In the genomic region with DNA sequence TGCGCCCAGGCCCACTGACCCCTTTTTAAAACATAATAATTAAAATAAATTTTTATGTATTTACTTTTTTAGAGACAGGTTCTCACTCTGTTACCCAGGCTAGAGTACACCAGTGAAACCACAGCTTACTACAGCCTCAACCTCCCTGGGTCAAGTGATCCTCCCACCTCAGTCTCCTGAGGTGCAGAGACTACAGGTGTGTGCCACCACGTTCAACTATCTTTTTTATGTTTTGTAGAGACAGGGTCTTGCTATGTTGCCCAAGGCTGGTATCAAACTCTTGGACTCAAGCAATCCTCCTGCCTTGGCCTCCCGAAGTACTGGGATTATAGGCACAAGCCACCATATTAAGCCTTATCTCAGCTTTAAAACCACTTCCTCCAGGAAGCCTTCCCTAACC, we compare ENCODE assay signal across 4 cellular contexts.
TF ChIP-seq lines count a peak whose summit lies in the region.

No MANE protein-coding gene starts in this region.

TF ChIP-seq in A549, 52 proteins besides CTCF, POLR2A, EP300 and RAD21 (continued from another document):
- no peak for TF ChIP-seq ELK1 (IDR thresholded peaks at IDR 0.05; ENCODE audit: low read depth, low read length)
- no peak for TF ChIP-seq HEYL (CRISPR knock-in tag; IDR thresholded peaks at IDR 0.05)
- no peak for TF ChIP-seq CBX8 (IDR thresholded peaks at IDR 0.05)
- no peak for TF ChIP-seq EHMT2 (IDR thresholded peaks at IDR 0.05; ENCODE audit: low read depth)
- TF ChIP-seq JUN (IDR thresholded peaks at IDR 0.05) = no peak
- TF ChIP-seq MAFK (IDR thresholded peaks at IDR 0.05; ENCODE audit: partially characterized antibody) = no peak

TF ChIP-seq in WTC11, 78 proteins besides CTCF, POLR2A, EP300 and RAD21 (continued from another document and continues in another):
- TF ChIP-seq HMGXB4 (CRISPR knock-in tag; IDR thresholded peaks at IDR 0.05) (no peak), ZBTB43 (CRISPR knock-in tag; IDR thresholded peaks at IDR 0.05) (no peak), CDX4 (CRISPR knock-in tag; IDR thresholded peaks at IDR 0.05; ENCODE audit: borderline replicate concordance) (no peak), ZNF138 (CRISPR knock-in tag; conservative IDR thresholded peaks at IDR 0.05) (no peak), EMX1 (CRISPR knock-in tag; IDR thresholded peaks at IDR 0.05) (no peak)
- TF ChIP-seq, protein P1, sequence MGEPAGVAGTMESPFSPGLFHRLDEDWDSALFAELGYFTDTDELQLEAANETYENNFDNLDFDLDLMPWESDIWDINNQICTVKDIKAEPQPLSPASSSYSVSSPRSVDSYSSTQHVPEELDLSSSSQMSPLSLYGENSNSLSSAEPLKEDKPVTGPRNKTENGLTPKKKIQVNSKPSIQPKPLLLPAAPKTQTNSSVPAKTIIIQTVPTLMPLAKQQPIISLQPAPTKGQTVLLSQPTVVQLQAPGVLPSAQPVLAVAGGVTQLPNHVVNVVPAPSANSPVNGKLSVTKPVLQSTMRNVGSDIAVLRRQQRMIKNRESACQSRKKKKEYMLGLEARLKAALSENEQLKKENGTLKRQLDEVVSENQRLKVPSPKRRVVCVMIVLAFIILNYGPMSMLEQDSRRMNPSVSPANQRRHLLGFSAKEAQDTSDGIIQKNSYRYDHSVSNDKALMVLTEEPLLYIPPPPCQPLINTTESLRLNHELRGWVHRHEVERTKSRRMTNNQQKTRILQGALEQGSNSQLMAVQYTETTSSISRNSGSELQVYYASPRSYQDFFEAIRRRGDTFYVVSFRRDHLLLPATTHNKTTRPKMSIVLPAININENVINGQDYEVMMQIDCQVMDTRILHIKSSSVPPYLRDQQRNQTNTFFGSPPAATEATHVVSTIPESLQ (CRISPR knock-in tag; IDR thresholded peaks at IDR 0.05) = no peak

TF ChIP-seq in HepG2, 621 proteins besides CTCF, POLR2A, EP300 and RAD21 (continued from another document):
- TF ChIP-seq, protein P2, sequence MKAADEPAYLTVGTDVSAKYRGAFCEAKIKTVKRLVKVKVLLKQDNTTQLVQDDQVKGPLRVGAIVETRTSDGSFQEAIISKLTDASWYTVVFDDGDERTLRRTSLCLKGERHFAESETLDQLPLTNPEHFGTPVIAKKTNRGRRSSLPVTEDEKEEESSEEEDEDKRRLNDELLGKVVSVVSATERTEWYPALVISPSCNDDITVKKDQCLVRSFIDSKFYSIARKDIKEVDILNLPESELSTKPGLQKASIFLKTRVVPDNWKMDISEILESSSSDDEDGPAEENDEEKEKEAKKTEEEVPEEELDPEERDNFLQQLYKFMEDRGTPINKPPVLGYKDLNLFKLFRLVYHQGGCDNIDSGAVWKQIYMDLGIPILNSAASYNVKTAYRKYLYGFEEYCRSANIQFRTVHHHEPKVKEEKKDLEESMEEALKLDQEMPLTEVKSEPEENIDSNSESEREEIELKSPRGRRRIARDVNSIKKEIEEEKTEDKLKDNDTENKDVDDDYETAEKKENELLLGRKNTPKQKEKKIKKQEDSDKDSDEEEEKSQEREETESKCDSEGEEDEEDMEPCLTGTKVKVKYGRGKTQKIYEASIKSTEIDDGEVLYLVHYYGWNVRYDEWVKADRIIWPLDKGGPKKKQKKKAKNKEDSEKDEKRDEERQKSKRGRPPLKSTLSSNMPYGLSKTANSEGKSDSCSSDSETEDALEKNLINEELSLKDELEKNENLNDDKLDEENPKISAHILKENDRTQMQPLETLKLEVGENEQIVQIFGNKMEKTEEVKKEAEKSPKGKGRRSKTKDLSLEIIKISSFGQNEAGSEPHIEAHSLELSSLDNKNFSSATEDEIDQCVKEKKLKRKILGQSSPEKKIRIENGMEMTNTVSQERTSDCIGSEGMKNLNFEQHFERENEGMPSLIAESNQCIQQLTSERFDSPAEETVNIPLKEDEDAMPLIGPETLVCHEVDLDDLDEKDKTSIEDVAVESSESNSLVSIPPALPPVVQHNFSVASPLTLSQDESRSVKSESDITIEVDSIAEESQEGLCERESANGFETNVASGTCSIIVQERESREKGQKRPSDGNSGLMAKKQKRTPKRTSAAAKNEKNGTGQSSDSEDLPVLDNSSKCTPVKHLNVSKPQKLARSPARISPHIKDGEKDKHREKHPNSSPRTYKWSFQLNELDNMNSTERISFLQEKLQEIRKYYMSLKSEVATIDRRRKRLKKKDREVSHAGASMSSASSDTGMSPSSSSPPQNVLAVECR (CRISPR knock-in tag; IDR thresholded peaks at IDR 0.05; ENCODE audit: borderline replicate concordance) = 0 out of 2 replicates have a peak, but pooled peaks have one; percentile 20
- TF ChIP-seq ZNF33B (CRISPR knock-in tag; IDR thresholded peaks at IDR 0.05) = 0 out of 2 replicates have a peak, but pooled peaks have one; percentile 47
- no peak for TF ChIP-seq POLR2G (IDR thresholded peaks at IDR 0.05; ENCODE audit: low read depth, low read length)
- TF ChIP-seq ZNF382 (CRISPR knock-in tag; IDR thresholded peaks at IDR 0.05; ENCODE audit: borderline replicate concordance) = no peak
- no peak for TF ChIP-seq XBP1 (CRISPR knock-in tag; IDR thresholded peaks at IDR 0.05)
- TF ChIP-seq ZNF274 (CRISPR knock-in tag; IDR thresholded peaks at IDR 0.05) = 0 out of 2 replicates have a peak, but pooled peaks have one; percentile 14
- TF ChIP-seq ZBTB7B (CRISPR knock-in tag; IDR thresholded peaks at IDR 0.05) = no peak
- peak; percentile 52; the same call in 1 of the 2 replicates for TF ChIP-seq ZNF547 (CRISPR knock-in tag; IDR thresholded peaks at IDR 0.05)
- no peak for TF ChIP-seq REPIN1 (CRISPR knock-in tag; IDR thresholded peaks at IDR 0.05; ENCODE audit: borderline replicate concordance, low read depth)
- no peak for TF ChIP-seq FOXA1 (IDR thresholded peaks at IDR 0.05)
- TF ChIP-seq FOXA1 (CRISPR knock-in tag; IDR thresholded peaks at IDR 0.05) = no peak
- TF ChIP-seq USF2 (IDR thresholded peaks at IDR 0.05; ENCODE audit: low read depth, low read length) = no peak
- no peak for TF ChIP-seq USF2 (CRISPR knock-in tag; IDR thresholded peaks at IDR 0.05; ENCODE audit: borderline replicate concordance)
- TF ChIP-seq ZNF337 (CRISPR knock-in tag; IDR thresholded peaks at IDR 0.05; ENCODE audit: borderline replicate concordance, low read depth) = 0 out of 2 replicates have a peak, but pooled peaks have one; percentile 32
- TF ChIP-seq TBX2 (CRISPR knock-in tag; IDR thresholded peaks at IDR 0.05; ENCODE audit: borderline replicate concordance) = 0 out of 2 replicates have a peak, but pooled peaks have one; percentile 20
- TF ChIP-seq YEATS4 (CRISPR knock-in tag; IDR thresholded peaks at IDR 0.05; ENCODE audit: borderline replicate concordance) = no peak
- no peak for TF ChIP-seq ZNF850 (CRISPR knock-in tag; conservative IDR thresholded peaks at IDR 0.05)
- TF ChIP-seq, protein P3, sequence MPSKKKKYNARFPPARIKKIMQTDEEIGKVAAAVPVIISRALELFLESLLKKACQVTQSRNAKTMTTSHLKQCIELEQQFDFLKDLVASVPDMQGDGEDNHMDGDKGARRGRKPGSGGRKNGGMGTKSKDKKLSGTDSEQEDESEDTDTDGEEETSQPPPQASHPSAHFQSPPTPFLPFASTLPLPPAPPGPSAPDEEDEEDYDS (CRISPR knock-in tag; IDR thresholded peaks at IDR 0.05) = no peak
- TF ChIP-seq ZNF775 (CRISPR knock-in tag; IDR thresholded peaks at IDR 0.05; ENCODE audit: borderline replicate concordance) = no peak
- no peak for TF ChIP-seq ZNF350 (CRISPR knock-in tag; IDR thresholded peaks at IDR 0.05; ENCODE audit: borderline replicate concordance, low read depth)
- no peak for TF ChIP-seq ZMYM4 (CRISPR knock-in tag; IDR thresholded peaks at IDR 0.05)

TF ChIP-seq in GM23338, 12 proteins besides CTCF, POLR2A, EP300 and RAD21 (continued from another document):
- TF ChIP-seq REST (IDR thresholded peaks at IDR 0.05; ENCODE audit: unreplicated experiment) (no peak), CREB1 (CRISPR knock-in tag; IDR thresholded peaks at IDR 0.05; ENCODE audit: low read depth) (no peak)
